ENCODE assay signal across 20 cellular contexts in the genomic region with DNA sequence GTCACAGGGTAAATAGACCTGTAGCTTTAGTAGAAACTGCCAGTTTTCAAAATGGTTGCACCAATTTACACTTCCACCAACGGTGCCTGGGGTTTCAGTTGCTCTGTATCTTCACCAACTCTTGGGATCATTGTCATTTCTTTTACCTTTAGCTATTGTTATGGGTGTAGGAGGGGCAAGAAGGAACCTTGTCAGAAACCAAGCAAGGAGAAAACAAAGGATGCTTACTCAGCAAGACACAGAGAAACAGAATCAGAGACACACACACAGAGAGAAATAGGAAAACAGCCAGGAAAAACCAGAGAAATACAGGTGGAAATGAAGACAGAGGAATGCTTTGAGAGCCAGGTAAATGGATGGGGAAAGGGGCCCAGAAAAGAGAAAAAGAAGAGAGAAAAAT.
DNase-seq lines count a peak whose midpoint lies in the region; ATAC-seq, FAIRE-seq and TF ChIP-seq lines count a peak whose summit lies in the region.
"Had no signal": no experiment of that assay in that cellular context is flagged by ENCODE, and none has a peak within 500 bp of the region (broad histone marks: within the 10 kb centered on the region; RNA-seq: fewer than 3 reads in every experiment).

No MANE protein-coding gene starts in this region.

- H3K23ac ChIP-seq in H9 (ENCODE audit: insufficient read length, low read depth, low read length) = no peak overlapping the region

- H3K14ac ChIP-seq in H9 (ENCODE audit: insufficient read depth, low read length) = no peak overlapping the region

- H3K4me1 Mint-ChIP-seq in H9 = peaks cover 11 to 32% of the 10 kb centered on the region in 2 experiments
- peaks cover 15% of the 10 kb centered on the region for H3K4me1 Mint-ChIP-seq in nephron progenitor cell
- no peaks in the 10 kb centered on the region for H3K4me1 Mint-ChIP-seq in stimulated activated effector memory CD8-positive, alpha-beta T cell treated with anti-CD3 and anti-CD28 coated beads, Interleukin-12 subunit alpha, Interleukin-12 subunit beta, amount 100 ng/mL, for 72 hours
- H3K4me1 Mint-ChIP-seq: CD4-positive, alpha-beta memory T cell had no signal

- BruUV-seq in K562 (replicated peaks; lab: Mats Ljungman, UMichigan) (no TSS peak), mammary epithelial cell (replicated peaks; lab: Mats Ljungman, UMichigan) (no TSS peak)

- no peaks in the 10 kb centered on the region for H3K23me2 ChIP-seq in H9 (ENCODE audit: insufficient read length, low read depth, low read length, poor library complexity, severe bottlenecking)

- no peaks in the 10 kb centered on the region for H3K9me1 ChIP-seq in K562 (ENCODE audit: control insufficient read depth, insufficient read depth, low read length)

- H3K27me3 ChIP-seq in H9 (ENCODE audit: insufficient read depth, low read length) (no peaks in the 10 kb centered on the region), K562 (ENCODE audit: control insufficient read depth in 2 of 2, insufficient read depth in 2 of 2, low read length in 2 of 2) (no peaks in the 10 kb centered on the region; a peak in 1 of 5 replicates), suprapubic skin (peaks cover 22% of the 10 kb centered on the region), mammary epithelial cell (ENCODE audit: insufficient read depth, low read length) (no peaks in the 10 kb centered on the region)

- ATAC-seq in A549 (no peak), K562 (no peak), GM18909 (IDR thresholded peaks at IDR 0.05; ENCODE audit: poor library complexity, unreplicated experiment) (no peak)
- no peak for ATAC-seq in stimulated activated effector memory CD8-positive, alpha-beta T cell treated with anti-CD3 and anti-CD28 coated beads, Interleukin-12 subunit alpha, Interleukin-12 subunit beta, amount 100 ng/mL, for 72 hours

- H3K36me3 Mint-ChIP-seq in H9 (ENCODE audit: insufficient read depth in 1 of 3, low read depth in 3 of 3) (no peaks in the 10 kb centered on the region), nephron progenitor cell (ENCODE audit: low read depth) (no peaks in the 10 kb centered on the region)
- H3K36me3 Mint-ChIP-seq in stimulated activated effector memory CD8-positive, alpha-beta T cell treated with anti-CD3 and anti-CD28 coated beads, Interleukin-12 subunit alpha, Interleukin-12 subunit beta, amount 100 ng/mL, for 72 hours = no peaks in the 10 kb centered on the region
- H3K36me3 Mint-ChIP-seq: CD4-positive, alpha-beta memory T cell had no signal

- no peak overlapping the region for H3K56ac ChIP-seq in H9 (ENCODE audit: insufficient read length, low read depth, low read length)

- H2AK5ac ChIP-seq in H9 (ENCODE audit: insufficient read length, low read length) = no peak overlapping the region

- H3K79me1 ChIP-seq in H9 (ENCODE audit: insufficient read depth, low read depth, low read length, poor library complexity, severe bottlenecking) = no peaks in the 10 kb centered on the region

- H2BK20ac ChIP-seq in H9 (ENCODE audit: low read depth, low read length, poor library complexity, severe bottlenecking) = no peak overlapping the region

- no peak overlapping the region for H2BK120ac ChIP-seq in H9 (ENCODE audit: low read depth, low read length, poor library complexity, severe bottlenecking)

- H3K4me1 ChIP-seq in A549 (peaks cover 16% of the 10 kb centered on the region), H9 (ENCODE audit: insufficient read depth, low read length) (no peaks in the 10 kb centered on the region), K562 (replicated peaks in 1 of 2; ENCODE audit: control insufficient read depth in 2 of 2, insufficient read depth in 2 of 2, low read length in 2 of 2) (no peaks in the 10 kb centered on the region), suprapubic skin (no peaks in the 10 kb centered on the region), mammary epithelial cell (ENCODE audit: insufficient read depth, low read length) (no peaks in the 10 kb centered on the region)
- H3K4me1 ChIP-seq: HAP-1 had no signal

- H3K27ac Mint-ChIP-seq in H9 = peak overlapping the region in 2 of 3 experiments; percentile 53 to 64; a peak in 3 of 7 replicates
- peak overlapping the region; percentile 41 for H3K27ac Mint-ChIP-seq in nephron progenitor cell
- H3K27ac Mint-ChIP-seq in stimulated activated effector memory CD8-positive, alpha-beta T cell treated with anti-CD3 and anti-CD28 coated beads, Interleukin-12 subunit alpha, Interleukin-12 subunit beta, amount 100 ng/mL, for 72 hours = no peak overlapping the region
- H3K27ac Mint-ChIP-seq: CD4-positive, alpha-beta memory T cell; HFFc6 had no signal

- H3K9me3 Mint-ChIP-seq in H9 (peaks cover 0 to 3% of the 10 kb centered on the region in 2 experiments; a peak in 1 of 5 replicates), nephron progenitor cell (peaks cover 11% of the 10 kb centered on the region)
- H3K9me3 Mint-ChIP-seq in stimulated activated effector memory CD8-positive, alpha-beta T cell treated with anti-CD3 and anti-CD28 coated beads, Interleukin-12 subunit alpha, Interleukin-12 subunit beta, amount 100 ng/mL, for 72 hours = no peaks in the 10 kb centered on the region
- H3K9me3 Mint-ChIP-seq: HFFc6 had no signal

- in situ Hi-C loops in K562 (cut with MboI) = no loop called here
- in situ Hi-C loops in mammary epithelial cell (cut with MboI; ENCODE audit: low sequenced_read_pairs in 2 of 2) = no loop called here

- no peaks in the 10 kb centered on the region for H3K79me2 ChIP-seq in H9 (ENCODE audit: insufficient read depth, low read length)
- H3K79me2 ChIP-seq in K562 (ENCODE audit: control insufficient read depth, insufficient read depth, low read length) = no peaks in the 10 kb centered on the region
- no peaks in the 10 kb centered on the region for H3K79me2 ChIP-seq in mammary epithelial cell (ENCODE audit: insufficient read depth, low read length)

- H4K5ac ChIP-seq in H9 (ENCODE audit: insufficient read length, low read depth, low read length) = no peak overlapping the region

- intact Hi-C loops in K562 (cut with micrococcal nuclease) (no loop called here), mammary epithelial cell (cut with micrococcal nuclease) (no loop called here)

- H3K18ac ChIP-seq in H9 (ENCODE audit: insufficient read length, low read depth, low read length) = no peak overlapping the region

- H2AFZ ChIP-seq in H9 (ENCODE audit: low read length) = no peak overlapping the region
- H2AFZ ChIP-seq in K562 (ENCODE audit: low read depth, low read length) = no peak overlapping the region
- H2AFZ ChIP-seq in mammary epithelial cell (ENCODE audit: low read depth, low read length) = no peak overlapping the region

- POLR2A ChIA-PET in A549 (lab: Yijun Ruan, JAX) = no interaction called here
- POLR2A ChIA-PET in K562 (lab: Yijun Ruan, JAX) = interaction anchor here (0.6 kb wide), 1 partner anchor 43 kb away, joined by 3 read pairs; no protein-coding TSS in a partner anchor

- H4K91ac ChIP-seq in H9 (ENCODE audit: insufficient read length, low read depth, low read length) = no peak overlapping the region

- peaks cover 8% of the 10 kb centered on the region for H3K27me3 Mint-ChIP-seq in H9 (ENCODE audit: low read depth)
- H3K27me3 Mint-ChIP-seq in nephron progenitor cell (ENCODE audit: low read depth, poor library complexity) = peaks cover 46% of the 10 kb centered on the region

- no peak for TF ChIP-seq RAD21 in A549 (conservative IDR thresholded peaks at IDR 0.05 in 1 of 2, IDR thresholded peaks at IDR 0.05 in 1 of 2)
- TF ChIP-seq RAD21 in K562 (CRISPR knock-in tag; conservative IDR thresholded peaks at IDR 0.05 in 1 of 2, IDR thresholded peaks at IDR 0.05 in 1 of 2) = no peak

- CTCF ChIA-PET in A549 (lab: Yijun Ruan, JAX) = no interaction called here
- CTCF ChIA-PET in K562 (lab: Yijun Ruan, JAX; ENCODE audit: low intra/inter-chr PET ratio) = no interaction called here
- CTCF ChIA-PET in mammary epithelial cell (lab: Charles Lee; ENCODE audit: low non-redundant PET) = no interaction called here

- no peak for TF ChIP-seq POLR2A in A549 (IDR thresholded peaks at IDR 0.05; ENCODE audit: low read length)
- no peak for TF ChIP-seq POLR2A in K562 (conservative IDR thresholded peaks at IDR 0.05)
- no peak for TF ChIP-seq POLR2A in suprapubic skin (IDR thresholded peaks at IDR 0.05)

- WGBS in A549 (ENCODE audit: missing lambda C conversion rate) = 5% methylated on average over 1 of the region's 1 CpG
- WGBS in H9 (ENCODE audit: extremely low coverage, insufficient read length, low lambda C conversion rate) = no CpG with 5 or more reads among the region's 1 CpG
- 0% methylated on average over 1 of the region's 1 CpG for WGBS in K562 (ENCODE audit: insufficient coverage, low coverage, missing lambda C conversion rate)
- WGBS in suprapubic skin = 75% methylated on average over 1 of the region's 1 CpG
- 0% methylated on average over 1 of the region's 1 CpG for WGBS in mammary epithelial cell (ENCODE audit: low coverage, missing lambda C conversion rate)

- H3K4ac ChIP-seq in H9 (ENCODE audit: low read depth, low read length) = no peak overlapping the region

- TF ChIP-seq EP300 in A549 (IDR thresholded peaks at IDR 0.05) = no peak
- TF ChIP-seq EP300 in K562 (IDR thresholded peaks at IDR 0.05; ENCODE audit: low read length) = no peak
- TF ChIP-seq EP300 in suprapubic skin (IDR thresholded peaks at IDR 0.05) = no peak

- H3K9me3 ChIP-seq in A549 (0 out of 3 replicates have a peak, but pooled peaks cover 6% of the 10 kb centered on the region), H9 (ENCODE audit: control insufficient read depth, low read depth, low read length) (no peaks in the 10 kb centered on the region), K562 (replicated peaks; ENCODE audit: control insufficient read depth, insufficient read depth, low read depth, low read length) (no peaks in the 10 kb centered on the region), suprapubic skin (no peaks in the 10 kb centered on the region), mammary epithelial cell (replicated peaks; ENCODE audit: insufficient read depth, low read length) (no peaks in the 10 kb centered on the region)
- H3K9me3 ChIP-seq: HAP-1 had no signal

- H4K20me1 ChIP-seq in H9 (ENCODE audit: control insufficient read depth, insufficient read depth, insufficient read length) (no peaks in the 10 kb centered on the region), K562 (replicated peaks; ENCODE audit: control insufficient read depth, insufficient read depth, low read length) (no peaks in the 10 kb centered on the region; the same call in 1 of the 2 replicates), mammary epithelial cell (ENCODE audit: insufficient read depth, low read length) (no peaks in the 10 kb centered on the region)

- no peak for FAIRE-seq in A549 (lab: Jason Lieb, UNC)
- FAIRE-seq in K562 (lab: Jason Lieb, UNC) = no peak
- FAIRE-seq: GM12891, GM18507 had no signal

- no peak overlapping the region for H3T11ph ChIP-seq in H9 (ENCODE audit: low read length)

- no peak overlapping the region for H2BK15ac ChIP-seq in H9 (ENCODE audit: low read depth, low read length)

- H3K4me3 Mint-ChIP-seq in H9 (no peak overlapping the region), nephron progenitor cell (no peak overlapping the region)
- H3K4me3 Mint-ChIP-seq in stimulated activated effector memory CD8-positive, alpha-beta T cell treated with anti-CD3 and anti-CD28 coated beads, Interleukin-12 subunit alpha, Interleukin-12 subunit beta, amount 100 ng/mL, for 72 hours = no peak overlapping the region
- H3K4me3 Mint-ChIP-seq: CD4-positive, alpha-beta memory T cell; HFFc6 had no signal

- no peaks in the 10 kb centered on the region for H3K36me3 ChIP-seq in K562 (ENCODE audit: control insufficient read depth, insufficient read depth, low read length)
- H3K36me3 ChIP-seq in suprapubic skin = no peaks in the 10 kb centered on the region
- H3K36me3 ChIP-seq in mammary epithelial cell (ENCODE audit: insufficient read depth, low read length) = no peaks in the 10 kb centered on the region
- H3K36me3 ChIP-seq: HAP-1 had no signal

- H3K9ac ChIP-seq in H9 (ENCODE audit: extremely low read depth, insufficient read length, low read length) (no peak overlapping the region), K562 (ENCODE audit: insufficient read depth in 1 of 2, low read depth in 2 of 2, low read length in 2 of 2) (no peak overlapping the region), mammary epithelial cell (ENCODE audit: insufficient read depth, low read length) (no peak overlapping the region)

- no peak overlapping the region for H3K4me3 ChIP-seq in A549
- no peak overlapping the region for H3K4me3 ChIP-seq in K562
- no peak overlapping the region for H3K4me3 ChIP-seq in suprapubic skin
- no peak overlapping the region for H3K4me3 ChIP-seq in mammary epithelial cell (replicated peaks in 1 of 3; ENCODE audit: insufficient read depth in 1 of 3, low read depth in 2 of 3, low read length in 3 of 3)
- H3K4me3 ChIP-seq: HAP-1 had no signal

- no peak for DNase-seq in A549 (ENCODE audit: low read depth in 1 of 2, low spot score in 1 of 2)
- DNase-seq in H9 = no peak
- no peak for DNase-seq in K562 (ENCODE audit: extremely low read depth in 1 of 4, low spot score in 3 of 4)
- DNase-seq in nephron progenitor cell = no peak
- DNase-seq in suprapubic skin (ENCODE audit: low spot score in 2 of 2) = no peak
- no peak for DNase-seq in stimulated activated effector memory CD8-positive, alpha-beta T cell treated with anti-CD3 and anti-CD28 coated beads, Interleukin-12 subunit alpha, Interleukin-12 subunit beta, amount 100 ng/mL, for 72 hours (ENCODE audit: low spot score in 2 of 2)
- no peak for DNase-seq in mammary epithelial cell
- DNase-seq: 8988T; C1 segment of cervical spinal cord; Calu3; CD4-positive, alpha-beta memory T cell; COR-L47; DMS53; DMS79 treated with DMSO at 0.1 percent for 48 hours; GF-D8; HFFc6 had no signal

- no peak overlapping the region for H4K8ac ChIP-seq in H9 (replicated peaks; ENCODE audit: insufficient read length, low read depth, low read length)

- H2BK12ac ChIP-seq in H9 (ENCODE audit: insufficient read length, low read depth, low read length) = no peak overlapping the region

- dilution Hi-C loops in mammary epithelial cell (cut with HindIII; ENCODE audit: low sequenced_read_pairs) = no loop called here

- TF ChIP-seq CTCF in A549 (IDR thresholded peaks at IDR 0.05) (no peak), H9 (conservative IDR thresholded peaks at IDR 0.05) (no peak), K562 (IDR thresholded peaks at IDR 0.05 in 2 of 3, conservative IDR thresholded peaks at IDR 0.05 in 1 of 3; ENCODE audit: insufficient read depth in 2 of 3, low read depth in 1 of 3, low read length in 3 of 3) (no peak), nephron progenitor cell (IDR thresholded peaks at IDR 0.05) (no peak), suprapubic skin (IDR thresholded peaks at IDR 0.05) (no peak), mammary epithelial cell (conservative IDR thresholded peaks at IDR 0.05 in 1 of 2, IDR thresholded peaks at IDR 0.05 in 1 of 2; ENCODE audit: extremely low read depth in 1 of 2, insufficient read depth in 1 of 2, low read depth in 1 of 2, low read length in 2 of 2) (no peak)

- H2BK5ac ChIP-seq in H9 (ENCODE audit: insufficient read length, low read length) = no peak overlapping the region

- H3K27ac ChIP-seq in A549 (no peak overlapping the region), H9 (ENCODE audit: insufficient read length, low read depth, low read length) (no peak overlapping the region), K562 (ENCODE audit: extremely low read depth, low read depth, low read length) (no peak overlapping the region), suprapubic skin (no peak overlapping the region), mammary epithelial cell (ENCODE audit: insufficient read depth, low read depth, low read length) (no peak overlapping the region)

- H3K4me2 ChIP-seq in A549 (no peak overlapping the region), H9 (ENCODE audit: insufficient read depth, insufficient read length, low read length) (no peak overlapping the region), K562 (ENCODE audit: insufficient read depth, low read length) (no peak overlapping the region), mammary epithelial cell (ENCODE audit: insufficient read depth, low read depth, low read length) (no peak overlapping the region)
